ENCODE assay signal across 1 cellular context in genomic region chr7:92678291-92678920, GRCh38.
TF ChIP-seq lines count a peak whose summit lies in the region.

No MANE protein-coding gene starts in this region.

TF ChIP-seq in HepG2, 621 proteins besides CTCF, POLR2A, EP300 and RAD21 (continued from another document and continues in another):
- TF ChIP-seq, protein P1, sequence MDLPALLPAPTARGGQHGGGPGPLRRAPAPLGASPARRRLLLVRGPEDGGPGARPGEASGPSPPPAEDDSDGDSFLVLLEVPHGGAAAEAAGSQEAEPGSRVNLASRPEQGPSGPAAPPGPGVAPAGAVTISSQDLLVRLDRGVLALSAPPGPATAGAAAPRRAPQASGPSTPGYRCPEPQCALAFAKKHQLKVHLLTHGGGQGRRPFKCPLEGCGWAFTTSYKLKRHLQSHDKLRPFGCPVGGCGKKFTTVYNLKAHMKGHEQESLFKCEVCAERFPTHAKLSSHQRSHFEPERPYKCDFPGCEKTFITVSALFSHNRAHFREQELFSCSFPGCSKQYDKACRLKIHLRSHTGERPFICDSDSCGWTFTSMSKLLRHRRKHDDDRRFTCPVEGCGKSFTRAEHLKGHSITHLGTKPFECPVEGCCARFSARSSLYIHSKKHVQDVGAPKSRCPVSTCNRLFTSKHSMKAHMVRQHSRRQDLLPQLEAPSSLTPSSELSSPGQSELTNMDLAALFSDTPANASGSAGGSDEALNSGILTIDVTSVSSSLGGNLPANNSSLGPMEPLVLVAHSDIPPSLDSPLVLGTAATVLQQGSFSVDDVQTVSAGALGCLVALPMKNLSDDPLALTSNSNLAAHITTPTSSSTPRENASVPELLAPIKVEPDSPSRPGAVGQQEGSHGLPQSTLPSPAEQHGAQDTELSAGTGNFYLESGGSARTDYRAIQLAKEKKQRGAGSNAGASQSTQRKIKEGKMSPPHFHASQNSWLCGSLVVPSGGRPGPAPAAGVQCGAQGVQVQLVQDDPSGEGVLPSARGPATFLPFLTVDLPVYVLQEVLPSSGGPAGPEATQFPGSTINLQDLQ (CRISPR knock-in tag; IDR thresholded peaks at IDR 0.05), result no peak
- TF ChIP-seq NFIC (IDR thresholded peaks at IDR 0.05; ENCODE audit: low read length), result peak; percentile 97
- peak; percentile 34; the same call in 1 of the 2 replicates for TF ChIP-seq SMAD3 (CRISPR knock-in tag; IDR thresholded peaks at IDR 0.05)
- TF ChIP-seq, protein P2, sequence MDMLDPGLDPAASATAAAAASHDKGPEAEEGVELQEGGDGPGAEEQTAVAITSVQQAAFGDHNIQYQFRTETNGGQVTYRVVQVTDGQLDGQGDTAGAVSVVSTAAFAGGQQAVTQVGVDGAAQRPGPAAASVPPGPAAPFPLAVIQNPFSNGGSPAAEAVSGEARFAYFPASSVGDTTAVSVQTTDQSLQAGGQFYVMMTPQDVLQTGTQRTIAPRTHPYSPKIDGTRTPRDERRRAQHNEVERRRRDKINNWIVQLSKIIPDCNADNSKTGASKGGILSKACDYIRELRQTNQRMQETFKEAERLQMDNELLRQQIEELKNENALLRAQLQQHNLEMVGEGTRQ (IDR thresholded peaks at IDR 0.05; ENCODE audit: low read depth, low read length), result no peak
- TF ChIP-seq, protein P2 (CRISPR knock-in tag; IDR thresholded peaks at IDR 0.05; ENCODE audit: borderline replicate concordance), result no peak
- peak; percentile 85; the same call in 1 of the 2 replicates for TF ChIP-seq FOXK1 (CRISPR knock-in tag; IDR thresholded peaks at IDR 0.05; ENCODE audit: borderline replicate concordance, low read depth)
- peak; percentile 75 for TF ChIP-seq SIX1 (CRISPR knock-in tag; IDR thresholded peaks at IDR 0.05; ENCODE audit: borderline replicate concordance)
- no peak for TF ChIP-seq NFATC3 (CRISPR knock-in tag; IDR thresholded peaks at IDR 0.05)
- no peak for TF ChIP-seq CBX1 (IDR thresholded peaks at IDR 0.05; ENCODE audit: low read depth)
- no peak for TF ChIP-seq CENPX (CRISPR knock-in tag; IDR thresholded peaks at IDR 0.05)
- TF ChIP-seq WIZ (CRISPR knock-in tag; IDR thresholded peaks at IDR 0.05), result no peak
- TF ChIP-seq ZNF616 (CRISPR knock-in tag; IDR thresholded peaks at IDR 0.05; ENCODE audit: low read depth), result no peak
- TF ChIP-seq SIN3B (IDR thresholded peaks at IDR 0.05; ENCODE audit: low read length), result no peak
- TF ChIP-seq RBAK (CRISPR knock-in tag; IDR thresholded peaks at IDR 0.05), result no peak
- TF ChIP-seq CHD4 (IDR thresholded peaks at IDR 0.05; ENCODE audit: borderline replicate concordance, low read length), result no peak
- peak; percentile 50; the same call in 1 of the 2 replicates for TF ChIP-seq KMT2A (CRISPR knock-in tag; IDR thresholded peaks at IDR 0.05)
- peak; percentile 80 for TF ChIP-seq FOSL2 (CRISPR knock-in tag; IDR thresholded peaks at IDR 0.05)
- TF ChIP-seq NR2F2 (IDR thresholded peaks at IDR 0.05; ENCODE audit: borderline replicate concordance, low read depth), result peak; percentile 96
- TF ChIP-seq ARNT2 (CRISPR knock-in tag; IDR thresholded peaks at IDR 0.05; ENCODE audit: low read depth), result no peak
- no peak for TF ChIP-seq MTF1 (CRISPR knock-in tag; IDR thresholded peaks at IDR 0.05)
- no peak for TF ChIP-seq ZNF44 (CRISPR knock-in tag; IDR thresholded peaks at IDR 0.05)
- no peak for TF ChIP-seq IRX3 (CRISPR knock-in tag; IDR thresholded peaks at IDR 0.05; ENCODE audit: borderline replicate concordance, low read depth)
- TF ChIP-seq ZNF124 (CRISPR knock-in tag; IDR thresholded peaks at IDR 0.05), result no peak
- TF ChIP-seq ZNF138 (CRISPR knock-in tag; IDR thresholded peaks at IDR 0.05; ENCODE audit: low read depth), result no peak
- TF ChIP-seq ZNF776 (CRISPR knock-in tag; IDR thresholded peaks at IDR 0.05), result no peak
- TF ChIP-seq ZBTB34 (CRISPR knock-in tag; IDR thresholded peaks at IDR 0.05), result peak; percentile 42; the same call in 1 of the 2 replicates
- TF ChIP-seq REPIN1 (CRISPR knock-in tag; IDR thresholded peaks at IDR 0.05; ENCODE audit: borderline replicate concordance, low read depth), result peak; percentile 88
- no peak for TF ChIP-seq PTBP1 (IDR thresholded peaks at IDR 0.05; ENCODE audit: low read depth, low read length, poor library complexity, severe bottlenecking)
- peak; percentile 94 for TF ChIP-seq TARDBP (CRISPR knock-in tag; IDR thresholded peaks at IDR 0.05)
- TF ChIP-seq ZNF749 (CRISPR knock-in tag; IDR thresholded peaks at IDR 0.05; ENCODE audit: borderline replicate concordance), result no peak
- peak; percentile 80 for TF ChIP-seq RFXAP (CRISPR knock-in tag; IDR thresholded peaks at IDR 0.05; ENCODE audit: borderline replicate concordance)
- peak; percentile 80; the same call in 1 of the 2 replicates for TF ChIP-seq ZNF878 (CRISPR knock-in tag; IDR thresholded peaks at IDR 0.05)
- no peak for TF ChIP-seq ZNF646 (CRISPR knock-in tag; IDR thresholded peaks at IDR 0.05)
- no peak for TF ChIP-seq ZNF18 (CRISPR knock-in tag; IDR thresholded peaks at IDR 0.05; ENCODE audit: insufficient replicate concordance)
- TF ChIP-seq, protein P3, sequence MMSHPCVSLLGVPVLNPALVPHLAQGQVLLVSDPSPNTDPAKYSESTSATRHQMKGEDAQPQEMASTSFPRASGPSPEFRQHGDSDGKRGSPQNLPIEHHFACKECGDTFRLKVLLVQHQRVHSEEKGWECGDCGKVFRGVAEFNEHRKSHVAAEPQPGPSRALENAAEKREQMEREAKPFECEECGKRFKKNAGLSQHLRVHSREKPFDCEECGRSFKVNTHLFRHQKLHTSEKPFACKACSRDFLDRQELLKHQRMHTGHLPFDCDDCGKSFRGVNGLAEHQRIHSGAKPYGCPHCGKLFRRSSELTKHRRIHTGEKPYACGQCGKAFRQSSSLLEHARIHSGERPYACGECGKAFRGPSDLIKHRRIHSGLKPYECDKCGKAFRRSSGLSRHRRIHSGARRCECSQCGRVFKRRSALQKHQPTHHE (CRISPR knock-in tag; IDR thresholded peaks at IDR 0.05; ENCODE audit: borderline replicate concordance), result 0 out of 2 replicates have a peak, but pooled peaks have one; percentile 43
- TF ChIP-seq RXRB (CRISPR knock-in tag; IDR thresholded peaks at IDR 0.05; ENCODE audit: borderline replicate concordance), result peak; percentile 95
- TF ChIP-seq, protein P4, sequence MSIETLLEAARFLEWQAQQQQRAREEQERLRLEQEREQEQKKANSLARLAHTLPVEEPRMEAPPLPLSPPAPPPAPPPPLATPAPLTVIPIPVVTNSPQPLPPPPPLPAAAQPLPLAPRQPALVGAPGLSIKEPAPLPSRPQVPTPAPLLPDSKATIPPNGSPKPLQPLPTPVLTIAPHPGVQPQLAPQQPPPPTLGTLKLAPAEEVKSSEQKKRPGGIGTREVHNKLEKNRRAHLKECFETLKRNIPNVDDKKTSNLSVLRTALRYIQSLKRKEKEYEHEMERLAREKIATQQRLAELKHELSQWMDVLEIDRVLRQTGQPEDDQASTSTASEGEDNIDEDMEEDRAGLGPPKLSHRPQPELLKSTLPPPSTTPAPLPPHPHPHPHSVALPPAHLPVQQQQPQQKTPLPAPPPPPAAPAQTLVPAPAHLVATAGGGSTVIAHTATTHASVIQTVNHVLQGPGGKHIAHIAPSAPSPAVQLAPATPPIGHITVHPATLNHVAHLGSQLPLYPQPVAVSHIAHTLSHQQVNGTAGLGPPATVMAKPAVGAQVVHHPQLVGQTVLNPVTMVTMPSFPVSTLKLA (IDR thresholded peaks at IDR 0.05), result no peak
- TF ChIP-seq ZNF768 (CRISPR knock-in tag; IDR thresholded peaks at IDR 0.05), result no peak
- 0 out of 2 replicates have a peak, but pooled peaks have one; percentile 46 for TF ChIP-seq ZNF501 (CRISPR knock-in tag; IDR thresholded peaks at IDR 0.05)
- no peak for TF ChIP-seq CENPBD1 (CRISPR knock-in tag; IDR thresholded peaks at IDR 0.05; ENCODE audit: borderline replicate concordance, low read depth)
- TF ChIP-seq ZNF451 (CRISPR knock-in tag; IDR thresholded peaks at IDR 0.05), result no peak
- no peak for TF ChIP-seq ZBTB39 (CRISPR knock-in tag; IDR thresholded peaks at IDR 0.05)
- 0 out of 2 replicates have a peak, but pooled peaks have one; percentile 37 for TF ChIP-seq ZFP90 (CRISPR knock-in tag; IDR thresholded peaks at IDR 0.05; ENCODE audit: borderline replicate concordance)
- TF ChIP-seq ZNF263 (CRISPR knock-in tag; IDR thresholded peaks at IDR 0.05), result no peak
- TF ChIP-seq SIN3A (IDR thresholded peaks at IDR 0.05; ENCODE audit: borderline replicate concordance, low read depth, low read length), result no peak
- TF ChIP-seq SPEN (CRISPR knock-in tag; IDR thresholded peaks at IDR 0.05; ENCODE audit: low read depth), result no peak
- no peak for TF ChIP-seq MLLT10 (CRISPR knock-in tag; IDR thresholded peaks at IDR 0.05)
